7 cellular contexts compared by ENCODE assay signal in genomic region chr7:63348755-63349408, GRCh38.
DNase-seq lines count a peak whose midpoint lies in the region; ATAC-seq, FAIRE-seq and TF ChIP-seq lines count a peak whose summit lies in the region.
"Not testable (repeated sequence)": the region's sequence is repeated elsewhere in the genome, so short reads cannot be mapped to it uniquely, and the experiment has no call there.

No MANE protein-coding gene starts in this region.

- not testable (repeated sequence) for H3K4me1 Mint-ChIP-seq in osteocyte (ENCODE audit: unreplicated experiment)

- H3K27ac Mint-ChIP-seq in osteocyte (ENCODE audit: unreplicated experiment): not testable (repeated sequence)

- TF ChIP-seq CTCF in RWPE2 (IDR thresholded peaks at IDR 0.05; ENCODE audit: poor library complexity, severe bottlenecking); kidney (IDR thresholded peaks at IDR 0.05; ENCODE audit: borderline replicate concordance, extremely low read depth, insufficient read depth); osteocyte (IDR thresholded peaks at IDR 0.05); spleen (IDR thresholded peaks at IDR 0.05 in 8 of 11, conservative IDR thresholded peaks at IDR 0.05 in 3 of 11): not testable (repeated sequence)

- H3K4me3 Mint-ChIP-seq in osteocyte (ENCODE audit: unreplicated experiment): not testable (repeated sequence)

- H3K36me3 Mint-ChIP-seq in osteocyte (ENCODE audit: unreplicated experiment): not testable (repeated sequence)

- TF ChIP-seq POLR2A in spleen (IDR thresholded peaks at IDR 0.05): not testable (repeated sequence)

- DNase-seq in RWPE2 (ENCODE audit: low spot score): peak; percentile 30
- DNase-seq in activated gamma-delta T cell treated with Interleukin-2 at 50 U/mL for 16 hours: peak; percentile 3
- DNase-seq in kidney: peak; percentile 42
- DNase-seq in osteocyte (ENCODE audit: extremely low spot score, unreplicated experiment): peak; percentile 84
- DNase-seq in spleen: peak; percentile 69
- peak; percentile 10 to 67 for DNase-seq in aorta

- not testable (repeated sequence) for H3K9ac ChIP-seq in kidney (ENCODE audit: low read length in 2 of 2)

- H3K4me3 ChIP-seq in RWPE2 (ENCODE audit: severe bottlenecking); kidney (ENCODE audit: low read length in 2 of 2); spleen; aorta (ENCODE audit: low read length in 2 of 2): not testable (repeated sequence)

- not testable (repeated sequence) for FAIRE-seq in kidney (lab: Jason Lieb, UNC)

- H3K4me1 ChIP-seq in RWPE2 (ENCODE audit: insufficient read depth, poor library complexity, severe bottlenecking); kidney (ENCODE audit: control insufficient read depth in 1 of 2, insufficient read depth in 1 of 2, low read depth in 1 of 2, low read length in 2 of 2); spleen; aorta (ENCODE audit: control insufficient read depth in 1 of 2, insufficient read depth in 2 of 2, low read length in 2 of 2): not testable (repeated sequence)

- 84 to 89% (median 85%) methylated on average over 11 to 18 of the region's 31 CpGs for WGBS in spleen, 5 donors
- WGBS in aorta, 2 donors: 81 to 87% methylated on average over 15 to 17 of the region's 31 CpGs

- H3K27me3 ChIP-seq in RWPE2 (ENCODE audit: insufficient read depth, poor library complexity, severe bottlenecking); spleen (replicated peaks in 1 of 7); aorta (ENCODE audit: control insufficient read depth in 1 of 2, insufficient read depth in 2 of 2, low read length in 1 of 2): not testable (repeated sequence)

- not testable (repeated sequence) for H3K9me3 ChIP-seq in RWPE2 (ENCODE audit: severe bottlenecking); kidney (ENCODE audit: control insufficient read depth in 1 of 2, low read length in 2 of 2); spleen; aorta (ENCODE audit: control insufficient read depth, low read length)

- H3K9me3 Mint-ChIP-seq in osteocyte (ENCODE audit: unreplicated experiment): not testable (repeated sequence)

- not testable (repeated sequence) for H3K27ac ChIP-seq in RWPE2 (ENCODE audit: poor library complexity, severe bottlenecking); kidney (ENCODE audit: low read depth in 2 of 2, low read length in 2 of 2); spleen; aorta (ENCODE audit: low read depth in 1 of 2, low read length in 2 of 2)

- H3K36me3 ChIP-seq in RWPE2 (ENCODE audit: low read depth); kidney (ENCODE audit: control insufficient read depth in 1 of 2, insufficient read depth in 2 of 2, low read length in 2 of 2); spleen; aorta (ENCODE audit: control insufficient read depth in 1 of 2, insufficient read depth in 2 of 2, low read length in 1 of 2): not testable (repeated sequence)

- not testable (repeated sequence) for H3K27me3 Mint-ChIP-seq in osteocyte (ENCODE audit: unreplicated experiment)

- not testable (repeated sequence) for ATAC-seq in RWPE2 (ENCODE audit: low read depth)
- ATAC-seq in esophagus mucosa (peak; percentile 33), aorta (ENCODE audit: low FRiP score) (peak; percentile 63)

- intact Hi-C loops in kidney (cut with DNase I); spleen (cut with DNase I; ENCODE audit: low total_unique reads); aorta (cut with DNase I): not testable (repeated sequence)

Comparison
In these comparisons a context has a peak if more than half of its experiments do, and no peak if none do; other contexts are left out.
1. DNase-seq: peak in every context shown above with its lines; median percentile 84 in osteocyte; 69 in spleen; 42 in kidney; 38 in aorta; 30 in RWPE2; 3 in activated gamma-delta T cell treated with Interleukin-2 at 50 U/mL for 16 hours.